20 cellular contexts compared by ENCODE assay signal in genomic region chr16:25189305-25189704, GRCh38. TPM values are rescaled to one million over a fixed set of nuclear protein-coding genes. Genes with fewer than 3 reads are reported as not detected.
"Had no signal": no experiment of that assay in that cellular context is flagged by ENCODE, and none has a peak within 500 bp of the region (broad histone marks: within the 10 kb centered on the region; RNA-seq: fewer than 3 reads in every experiment).

No MANE protein-coding gene starts in this region.

- H3K27me3 ChIP-seq: dorsolateral prefrontal cortex, gastrocnemius medialis, neutrophil, sigmoid colon had no signal

- H3K4me3 ChIP-seq: dorsolateral prefrontal cortex, gastrocnemius medialis, lung, sigmoid colon, skin epidermis had no signal

- H3K27ac Mint-ChIP-seq: immature natural killer cell, naive B cell, type B pancreatic cell had no signal

- H3K36me3 ChIP-seq: gastrocnemius medialis, neutrophil, sigmoid colon had no signal

- H3K4me1 ChIP-seq: gastrocnemius medialis, sigmoid colon had no signal

- DNase-seq: cortex of kidney; dorsolateral prefrontal cortex; effector CD8-positive, alpha-beta T cell; gastrocnemius medialis; immature natural killer cell; kidney; left cardiac atrium; left ventricle myocardium superior; mesendoderm; naive B cell; sigmoid colon; stimulated activated naive CD4-positive, alpha-beta T cell treated with Interleukin-2 at 50 U/mL for 16 hours had no signal

- H3K9me3 ChIP-seq: gastrocnemius medialis, neutrophil, sigmoid colon had no signal

- H3K4me1 Mint-ChIP-seq: immature natural killer cell, naive B cell had no signal

- H3K36me3 Mint-ChIP-seq: immature natural killer cell, naive B cell, type B pancreatic cell had no signal

- H3K4me3 Mint-ChIP-seq: immature natural killer cell, naive B cell, type B pancreatic cell had no signal

- H3K9me3 Mint-ChIP-seq: immature natural killer cell, type B pancreatic cell had no signal

- H3K27me3 Mint-ChIP-seq: naive B cell, type B pancreatic cell had no signal

- ATAC-seq: gastrocnemius medialis, left cardiac atrium, left ventricle myocardium superior had no signal

- H3K27ac ChIP-seq: dorsolateral prefrontal cortex, gastrocnemius medialis, neutrophil, sigmoid colon, skin epidermis had no signal

RNA-seq across cellular contexts. Expression of gene AQP8, which starts 27.4 kb away (rescaled TPM):
- total RNA-seq: fibroblast of lung, fibroblast of villous mesenchyme, kidney, left cardiac atrium, left ventricle myocardium superior, lung, osteoblast, pulmonary artery endothelial cell had no signal
- polyA plus RNA-seq: fibroblast of lung, immature natural killer cell had no signal
